ENCODE assay signal across 8 cellular contexts in the genomic region with DNA sequence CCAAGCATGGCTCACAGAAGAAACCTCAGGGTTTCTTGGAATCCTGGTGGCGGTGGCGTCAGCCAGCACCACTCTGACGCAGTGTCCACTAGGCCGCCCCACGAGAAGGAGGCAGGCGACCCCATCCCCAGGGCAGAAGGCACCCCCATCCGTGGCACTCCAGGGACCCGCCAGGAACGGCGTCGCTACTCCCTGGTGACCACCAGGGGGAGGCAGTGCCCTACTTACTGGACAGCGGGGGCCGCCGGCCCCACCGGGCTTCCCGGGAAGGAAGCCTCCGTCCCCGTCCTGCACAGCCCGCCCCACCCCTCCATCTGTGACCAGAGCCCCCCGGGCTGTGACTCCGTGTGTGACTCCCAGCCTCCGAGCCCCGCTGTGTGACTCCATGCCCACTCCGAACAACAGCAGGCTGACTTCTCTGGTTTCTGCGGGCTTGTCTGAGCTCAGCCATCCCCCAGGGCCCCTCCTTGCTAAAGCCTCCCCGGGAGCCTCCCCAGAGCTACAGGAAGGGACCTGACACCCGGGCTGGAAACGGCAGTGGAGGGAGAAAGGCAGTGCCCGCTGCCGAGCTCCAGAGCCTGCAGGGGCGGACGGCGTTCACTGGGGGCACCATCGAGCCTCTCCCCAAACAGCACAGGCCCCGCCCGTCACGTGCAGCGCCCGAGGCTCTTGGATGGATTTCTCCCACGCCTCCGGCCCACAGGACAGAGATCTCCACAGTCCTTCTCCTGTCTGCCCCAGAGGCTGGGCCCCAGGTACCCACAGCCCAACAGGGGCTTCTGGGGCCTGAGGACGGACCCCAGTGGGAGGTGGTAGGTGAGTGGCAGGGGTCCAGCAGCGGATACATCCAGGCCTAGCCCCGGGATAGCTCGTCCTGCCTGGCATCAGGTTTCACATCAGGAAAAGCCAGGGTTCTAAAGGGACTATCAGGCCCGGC. TPM values are rescaled to one million over a fixed set of nuclear protein-coding genes. Genes with fewer than 3 reads are reported as not detected.
DNase-seq lines count a peak whose midpoint lies in the region; ATAC-seq, FAIRE-seq and TF ChIP-seq lines count a peak whose summit lies in the region.

No MANE protein-coding gene starts in this region.

- peak overlapping the region; percentile 92 for H3K56ac ChIP-seq in IMR-90 (ENCODE audit: extremely low read depth, insufficient read depth, low read length)

- H2BK15ac ChIP-seq in IMR-90 (ENCODE audit: low read depth, low read length), result peak overlapping the region; percentile 94; the same call in 2 of the 3 replicates

- H3K9me3 ChIP-seq in A549, result no peaks in the 10 kb centered on the region
- H3K9me3 ChIP-seq in IMR-90 (ENCODE audit: control insufficient read depth, insufficient read depth, low read length), result no peaks in the 10 kb centered on the region
- no peaks in the 10 kb centered on the region for H3K9me3 ChIP-seq in OCI-LY3 (ENCODE audit: insufficient read depth, low read length)

- intact Hi-C loops in IMR-90 (cut with micrococcal nuclease), result loop anchor here (1.0 to 5.0 kb wide), 8 partner anchors 36 to 671 kb away; a partner anchor contains a TSS

- peak; percentile 81 for TF ChIP-seq CTCF in A549 (IDR thresholded peaks at IDR 0.05)
- peak; percentile 82 for TF ChIP-seq CTCF in IMR-90 (conservative IDR thresholded peaks at IDR 0.05; ENCODE audit: low read depth, low read length)
- TF ChIP-seq CTCF in OCI-LY3 (IDR thresholded peaks at IDR 0.05; ENCODE audit: low read depth, low read length), result peak; percentile 63

- peak overlapping the region; percentile 98 for H2AK9ac ChIP-seq in IMR-90 (replicated peaks; ENCODE audit: low read depth, low read length, poor library complexity)

- peak overlapping the region; percentile 79 for H3K4me2 ChIP-seq in A549
- peak overlapping the region; percentile 88 for H3K4me2 ChIP-seq in IMR-90 (ENCODE audit: low read depth, low read length)
- H3K4me2 ChIP-seq in OCI-LY3 (ENCODE audit: low read length), result peak overlapping the region; percentile 96

- TF ChIP-seq EP300 in A549 (IDR thresholded peaks at IDR 0.05), result no peak

- H3K79me1 ChIP-seq in IMR-90 (ENCODE audit: low read depth in 1 of 2, low read length in 2 of 2), result peaks cover 15 to 35% of the 10 kb centered on the region in 2 experiments

- peak overlapping the region; percentile 98 for H2AK5ac ChIP-seq in IMR-90 (ENCODE audit: low read depth, low read length)

- H2BK120ac ChIP-seq in IMR-90 (ENCODE audit: low read depth, low read length), result peak overlapping the region; percentile 98

- H3K4me3 ChIP-seq in A549, result peak overlapping the region; percentile 48
- peak overlapping the region; percentile 52 for H3K4me3 ChIP-seq in IMR-90 (ENCODE audit: insufficient read depth, low read depth, low read length)
- H3K4me3 ChIP-seq in OCI-LY3 (ENCODE audit: low read length), result peak overlapping the region; percentile 98

- H3K79me2 ChIP-seq in OCI-LY3 (ENCODE audit: low read length), result no peaks in the 10 kb centered on the region

- CTCF ChIA-PET in A549 (lab: Yijun Ruan, JAX), result interaction anchor here (0.6 to 5.0 kb wide), 44 partner anchors 8 to 895 kb away, joined by 3 to 55 read pairs (median 4); a partner anchor contains a TSS
- CTCF ChIA-PET in IMR-90 (lab: Yijun Ruan, JAX), result interaction anchor here (0.6 to 1.6 kb wide), 21 partner anchors 10 to 672 kb away, joined by 3 to 17 read pairs (median 3); a partner anchor contains a TSS

- H2AFZ ChIP-seq in IMR-90 (replicated peaks; ENCODE audit: low read length, poor library complexity) (peak overlapping the region; percentile 94), OCI-LY3 (ENCODE audit: low read depth, low read length) (peak overlapping the region; percentile 100)

- POLR2A ChIA-PET in A549 (lab: Yijun Ruan, JAX) (interaction anchor here (0.6 to 1.3 kb wide), 6 partner anchors 21 to 499 kb away, joined by 3 to 9 read pairs (median 4); a partner anchor contains a TSS), IMR-90 (lab: Charles Lee; ENCODE audit: unreplicated experiment) (interaction anchor here (0.6 kb wide), 1 partner anchor 104 kb away, joined by 4 read pairs; no protein-coding TSS in a partner anchor)

- H3K27ac ChIP-seq in A549 (peak overlapping the region; percentile 97), IMR-90 (ENCODE audit: insufficient read depth, low read length) (peak overlapping the region; percentile 88), OCI-LY3 (ENCODE audit: low read length) (peak overlapping the region; percentile 28)

- TF ChIP-seq POLR2A in A549 (IDR thresholded peaks at IDR 0.05; ENCODE audit: low read length), result no peak
- no peak for TF ChIP-seq POLR2A in IMR-90 (IDR thresholded peaks at IDR 0.05; ENCODE audit: low read depth, low read length)

- H3K9me1 ChIP-seq in IMR-90 (ENCODE audit: insufficient read depth, low read length), result peaks cover 13% of the 10 kb centered on the region

- dilution Hi-C loops in IMR-90 (cut with HindIII; ENCODE audit: low sequenced_read_pairs, unreplicated experiment), result no loop called here

- H4K20me1 ChIP-seq in IMR-90 (ENCODE audit: insufficient read depth, low read length) (no peaks in the 10 kb centered on the region), OCI-LY3 (ENCODE audit: insufficient read depth, low read length) (no peaks in the 10 kb centered on the region)

- H3K14ac ChIP-seq in IMR-90 (replicated peaks; ENCODE audit: low read depth, low read length), result peak overlapping the region; percentile 96

- peak overlapping the region; percentile 99 for H4K91ac ChIP-seq in IMR-90 (ENCODE audit: insufficient read depth, low read depth, low read length)

- TF ChIP-seq RAD21 in A549 (conservative IDR thresholded peaks at IDR 0.05 in 1 of 2, IDR thresholded peaks at IDR 0.05 in 1 of 2), result peak; percentile 81 to 96
- peak; percentile 88 for TF ChIP-seq RAD21 in IMR-90 (IDR thresholded peaks at IDR 0.05; ENCODE audit: low read length)

- peak overlapping the region; percentile 98 for H2BK20ac ChIP-seq in IMR-90 (ENCODE audit: low read depth, low read length)

- peak; percentile 87 to 89 for DNase-seq in A549 (ENCODE audit: low read depth in 1 of 2, low spot score in 1 of 2)
- peak; percentile 94 for DNase-seq in IMR-90
- peak; percentile 61 for DNase-seq in activated T-cell treated with anti-CD3 and anti-CD28 coated beads for 1 hour (ENCODE audit: low read depth)
- peak; percentile 94 for DNase-seq in epidermal melanocyte (ENCODE audit: insufficient read length, low spot score)
- DNase-seq in midbrain (lab: John Stamatoyannopoulos, UW), result peak; percentile 76
- peak; percentile 46 for DNase-seq in stimulated activated CD8-positive, alpha-beta memory T cell treated with anti-CD3 and anti-CD28 coated beads, Interleukin-15, amount 100 ng/mL, for 1 hour (ENCODE audit: low read depth)

- 57% methylated on average over 1 of the region's 46 CpGs for WGBS in A549 (ENCODE audit: missing lambda C conversion rate)
- WGBS in IMR-90 (ENCODE audit: extremely low coverage in 2 of 2, insufficient read length in 1 of 2), 2 experiments, result 0% methylated on average over 7 of the region's 46 CpGs; no CpG with 5 or more reads in 1 of the 2 experiments

- no peaks in the 10 kb centered on the region for H3K36me3 ChIP-seq in IMR-90 (ENCODE audit: control insufficient read depth, insufficient read depth, low read length)
- H3K36me3 ChIP-seq in OCI-LY3 (replicated peaks; ENCODE audit: low read depth, low read length), result no peaks in the 10 kb centered on the region

- peak overlapping the region; percentile 81; the same call in 1 of the 2 replicates for H3K23ac ChIP-seq in IMR-90 (ENCODE audit: low read depth, low read length)

- FAIRE-seq in A549 (lab: Jason Lieb, UNC), result no peak

- H3K18ac ChIP-seq in IMR-90 (ENCODE audit: low read depth, low read length), result peak overlapping the region; percentile 65

- H4K8ac ChIP-seq in IMR-90 (ENCODE audit: low read depth in 2 of 2, low read length in 2 of 2), result peak overlapping the region; percentile 96 to 97

- BruUV-seq in IMR-90 (replicated peaks; lab: Mats Ljungman, UMichigan), result no TSS peak

- H3K4me1 ChIP-seq in A549 (peaks cover 28% of the 10 kb centered on the region), IMR-90 (ENCODE audit: control insufficient read depth, insufficient read depth, low read length) (peaks cover 14% of the 10 kb centered on the region), OCI-LY3 (ENCODE audit: low read length) (no peaks in the 10 kb centered on the region; the same call in 1 of the 2 replicates)

- in situ Hi-C loops in IMR-90 (cut with MboI; ENCODE audit: low sequenced_read_pairs), result loop anchor here (5.0 to 25.0 kb wide), 2 partner anchors 501 to 666 kb away; no protein-coding TSS in a partner anchor

- peak; percentile 94 for ATAC-seq in A549
- ATAC-seq in GM18909 (IDR thresholded peaks at IDR 0.05; ENCODE audit: poor library complexity, unreplicated experiment), result peak; percentile 61
- peak; percentile 92 for ATAC-seq in IMR-90 (ENCODE audit: low read depth)

- peak overlapping the region; percentile 67 for H4K5ac ChIP-seq in IMR-90 (ENCODE audit: low read depth, low read length)

- H3K9ac ChIP-seq in IMR-90 (ENCODE audit: low read depth, low read length) (peak overlapping the region; percentile 77), OCI-LY3 (ENCODE audit: low read length) (peak overlapping the region; percentile 92)

- H3K27me3 ChIP-seq in IMR-90 (ENCODE audit: control insufficient read depth, insufficient read depth, low read length) (no peaks in the 10 kb centered on the region), OCI-LY3 (ENCODE audit: low read depth, low read length) (no peaks in the 10 kb centered on the region)

- peak overlapping the region; percentile 98 for H3K4ac ChIP-seq in IMR-90 (ENCODE audit: low read depth, low read length)

- peak overlapping the region; percentile 99 for H2BK5ac ChIP-seq in IMR-90 (ENCODE audit: low read depth, low read length, poor library complexity, severe bottlenecking)

RNA-seq across cellular contexts. Expression of a gene that starts 21.1 kb away (rescaled TPM):
- polyA plus RNA-seq in A549 (2011; rRNA removed) (0.78 and 1.0 TPM in 2 replicates), A549 (2017; fragmentation: RNase III; extraction: RNeasy Plus Mini Kit Qiagen cat#74134 plus additional on column Dnase treatment) (0.75 to 1.1 TPM (median 1.0 TPM) in 3 replicates), IMR-90 (2012; rRNA removed) (5.7 and 6.5 TPM in 2 replicates)
- polyA plus RNA-seq in A549 (2012; cell fraction: cytosol; rRNA removed), result 1.3 and 1.4 TPM in 2 replicates
- 2.3 and 3.0 TPM in 2 replicates for polyA plus RNA-seq in A549 (2012; cell fraction: nucleus; rRNA removed)
- polyA minus RNA-seq in A549 (2011; rRNA and poly(A)+ RNA removed), result 0.97 and 1.2 TPM in 2 replicates
- total RNA-seq in IMR-90 (2012; rRNA removed), result 4.5 and 4.7 TPM in 2 replicates
- polyA plus RNA-seq in IMR-90 (2012; cell fraction: cytosol; rRNA removed), result 4.6 and 6.0 TPM in 2 replicates
- polyA plus RNA-seq in IMR-90 (2012; cell fraction: nucleus; rRNA removed; ENCODE audit: low replicate concordance), result 8.5 and 11.5 TPM in 2 replicates

RNA-seq across cellular contexts. Expression of a gene that starts 35.5 kb away (rescaled TPM):
- 231 and 258 TPM in 2 replicates for polyA plus RNA-seq in A549 (2011; rRNA removed)
- 172 and 229 TPM in 2 replicates for polyA plus RNA-seq in A549 (2012; cell fraction: cytosol; rRNA removed)
- 154 and 173 TPM in 2 replicates for polyA plus RNA-seq in A549 (2012; cell fraction: nucleus; rRNA removed)
- polyA plus RNA-seq in A549 (2017; fragmentation: RNase III; extraction: RNeasy Plus Mini Kit Qiagen cat#74134 plus additional on column Dnase treatment), result 154 to 158 TPM (median 156 TPM) in 3 replicates
- 135 and 176 TPM in 2 replicates for polyA minus RNA-seq in A549 (2011; rRNA and poly(A)+ RNA removed)
- 155 and 179 TPM in 2 replicates for total RNA-seq in IMR-90 (2012; rRNA removed)
- 414 and 477 TPM in 2 replicates for polyA plus RNA-seq in IMR-90 (2012; rRNA removed)
- polyA plus RNA-seq in IMR-90 (2012; cell fraction: cytosol; rRNA removed), result 234 and 424 TPM in 2 replicates
- 92.6 and 119 TPM in 2 replicates for polyA plus RNA-seq in IMR-90 (2012; cell fraction: nucleus; rRNA removed; ENCODE audit: low replicate concordance)

RNA-seq across cellular contexts. Expression of a gene that starts 35.8 kb away (rescaled TPM):
- polyA plus RNA-seq in A549 (2011; rRNA removed), result 3.1 and 3.2 TPM in 2 replicates
- polyA plus RNA-seq in A549 (2012; cell fraction: cytosol; rRNA removed), result 7.7 and 9.9 TPM in 2 replicates
- 28.9 and 31.5 TPM in 2 replicates for polyA plus RNA-seq in A549 (2012; cell fraction: nucleus; rRNA removed)
- 7.2 to 10.3 TPM (median 7.4 TPM) in 3 replicates for polyA plus RNA-seq in A549 (2017; fragmentation: RNase III; extraction: RNeasy Plus Mini Kit Qiagen cat#74134 plus additional on column Dnase treatment)
- 1.1 and 3.2 TPM in 2 replicates for polyA minus RNA-seq in A549 (2011; rRNA and poly(A)+ RNA removed)
- 6.7 and 7.2 TPM in 2 replicates for total RNA-seq in IMR-90 (2012; rRNA removed)
- 13.5 and 14.4 TPM in 2 replicates for polyA plus RNA-seq in IMR-90 (2012; rRNA removed)
- 7.8 and 10.5 TPM in 2 replicates for polyA plus RNA-seq in IMR-90 (2012; cell fraction: cytosol; rRNA removed)
- 48.2 and 69.5 TPM in 2 replicates for polyA plus RNA-seq in IMR-90 (2012; cell fraction: nucleus; rRNA removed; ENCODE audit: low replicate concordance)

Comparison
In these comparisons a context has a peak if more than half of its experiments do, and no peak if none do; other contexts are left out.
1. Peak in every context shown above with its lines: DNase-seq, ATAC-seq, H3K4me3 ChIP-seq and H3K27ac ChIP-seq.
2. H3K27ac ChIP-seq: peak in every context shown above with its lines; median percentile 97 in A549; 88 in IMR-90; 28 in OCI-LY3.
3. H3K4me3 ChIP-seq: peak in every context shown above with its lines; median percentile 98 in OCI-LY3; 52 in IMR-90; 48 in A549.